Comparison of ENCODE assay signal across 28 cellular contexts in genomic region chr11:9029477-9029876, GRCh38.
"Had no signal": no experiment of that assay in that cellular context is flagged by ENCODE, and none has a peak within 500 bp of the region (broad histone marks: within the 10 kb centered on the region; RNA-seq: fewer than 3 reads in every experiment).

No MANE protein-coding gene starts in this region.

- H2AFZ ChIP-seq: parathyroid adenoma had no signal

- H3K4me1 ChIP-seq: colonic mucosa, gastroesophageal sphincter, parathyroid adenoma, psoas muscle, spleen, suprapubic skin, tibial artery had no signal

- H3K9me3 Mint-ChIP-seq: activated naive CD4-positive, alpha-beta T cell treated with anti-CD3 and anti-CD28 coated beads, Interleukin-2, amount 50 U/mL, for 72 hours; activated T-helper 2 cell treated with anti-CD3 and anti-CD28 coated beads, Interferon-gamma antibody, Interleukin-2, Interleukin-4, amounts not matched to agents 10 μg/mL and 5 μg/mL and 100 μg/mL, durations not matched to agents 14 hours and 24 hours and 36 hours; naive B cell had no signal

- H3K27me3 ChIP-seq: cardiac muscle cell, colonic mucosa, gastroesophageal sphincter, spleen, suprapubic skin, tibial artery had no signal

- H3K4me3 Mint-ChIP-seq: naive B cell, T-helper 17 cell had no signal

- ATAC-seq: activated CD4-positive, CD25-positive, alpha-beta regulatory T cell treated with anti-CD3 and anti-CD28 coated beads, Interleukin-2, amount 50 U/mL, for 24 hours; activated naive CD4-positive, alpha-beta T cell treated with anti-CD3 and anti-CD28 coated beads, Interleukin-2, amount 50 U/mL, for 72 hours; gastroesophageal sphincter; left colon; psoas muscle; right cardiac atrium; T-helper 17 cell had no signal

- H3K79me2 ChIP-seq: parathyroid adenoma had no signal

- H3K27ac ChIP-seq: cardiac muscle cell, colonic mucosa, gastroesophageal sphincter, parathyroid adenoma, psoas muscle, spleen, suprapubic skin, tibial artery, WERI-Rb-1 had no signal

- H3K4me1 Mint-ChIP-seq: naive B cell, T-helper 17 cell had no signal

- H3K36me3 Mint-ChIP-seq: activated naive CD4-positive, alpha-beta T cell treated with anti-CD3 and anti-CD28 coated beads, Interleukin-2, amount 50 U/mL, for 72 hours; naive B cell had no signal

- H3K9ac ChIP-seq: parathyroid adenoma had no signal

- H3K36me3 ChIP-seq: cardiac muscle cell, colonic mucosa, gastroesophageal sphincter, spleen, tibial artery, WERI-Rb-1 had no signal

- H3K4me3 ChIP-seq: cardiac muscle cell, colonic mucosa, gastroesophageal sphincter, psoas muscle, spleen, suprapubic skin, tibial artery had no signal

- DNase-seq: activated CD4-positive, alpha-beta T cell treated with anti-CD3 and anti-CD28 coated beads for 48 hours; activated CD4-positive, alpha-beta T cell treated with anti-CD3 and anti-CD28 coated beads, Interleukin-2, amount 50 U/mL, for 48 hours; activated T-cell treated with anti-CD3 and anti-CD28 coated beads, Interleukin-2, amount 50 U/mL, for 48 hours; cerebellar nuclear complex; colonic mucosa; effector CD8-positive, alpha-beta T cell; erythroblast; hippocampal formation; kidney; left colon; mammary epithelial cell; naive B cell; occipital lobe; psoas muscle; right cardiac atrium; spleen; stimulated activated naive CD4-positive, alpha-beta T cell; T-helper 17 cell; T1000; tibial artery; WERI-Rb-1 had no signal

- H3K27ac Mint-ChIP-seq: activated naive CD4-positive, alpha-beta T cell treated with anti-CD3 and anti-CD28 coated beads, Interleukin-2, amount 50 U/mL, for 72 hours; activated T-helper 2 cell treated with anti-CD3 and anti-CD28 coated beads, Interferon-gamma antibody, Interleukin-2, Interleukin-4, amounts not matched to agents 10 μg/mL and 5 μg/mL and 100 μg/mL, durations not matched to agents 14 hours and 24 hours and 36 hours; naive B cell; T-helper 17 cell had no signal

- H3K9me3 ChIP-seq: colonic mucosa, gastroesophageal sphincter, psoas muscle, spleen, suprapubic skin, tibial artery had no signal
